13 cellular contexts compared by ENCODE assay signal in genomic region chr17:27533874-27534815, GRCh38.
DNase-seq lines count a peak whose midpoint lies in the region; ATAC-seq and TF ChIP-seq lines count a peak whose summit lies in the region.
"Had no signal": no experiment of that assay in that cellular context is flagged by ENCODE, and none has a peak within 500 bp of the region (broad histone marks: within the 10 kb centered on the region; RNA-seq: fewer than 3 reads in every experiment).

No MANE protein-coding gene starts in this region.

- TF ChIP-seq CTCF in BJ (IDR thresholded peaks at IDR 0.05; ENCODE audit: insufficient read depth, low read depth, low read length): no peak
- no peak for TF ChIP-seq CTCF in Panc1 (IDR thresholded peaks at IDR 0.05)
- TF ChIP-seq CTCF in epithelial cell of esophagus (IDR thresholded peaks at IDR 0.05; ENCODE audit: insufficient read depth, low read depth, low read length, missing control alignments): no peak

- intact Hi-C loops in Panc1 (cut with micrococcal nuclease; ENCODE audit: unreplicated experiment): no loop called here

- H3K9me3 ChIP-seq in Panc1 (ENCODE audit: control insufficient read depth, insufficient read depth, low read depth, low read length) (no peaks in the 10 kb centered on the region), neuronal stem cell (replicated peaks in 1 of 2; ENCODE audit: control insufficient read depth in 2 of 2, insufficient read depth in 1 of 2, low read depth in 1 of 2, low read length in 2 of 2) (no peaks in the 10 kb centered on the region)

- no peak overlapping the region for H4K8ac ChIP-seq in neuronal stem cell (ENCODE audit: low read depth, low read length)

- H3K9ac ChIP-seq in neuronal stem cell (ENCODE audit: low read depth, low read length, poor library complexity): no peak overlapping the region

- no peak overlapping the region for H2BK5ac ChIP-seq in neuronal stem cell (ENCODE audit: low read length)

- no peak overlapping the region for H3K14ac ChIP-seq in neuronal stem cell (ENCODE audit: low read length)

- H3K4me3 ChIP-seq in BJ (ENCODE audit: low read depth, low read length): no peak overlapping the region
- no peak overlapping the region for H3K4me3 ChIP-seq in Panc1 (ENCODE audit: low read depth in 2 of 2, low read length in 2 of 2)
- H3K4me3 ChIP-seq in epithelial cell of esophagus (ENCODE audit: low read length): no peak overlapping the region
- no peak overlapping the region for H3K4me3 ChIP-seq in neuronal stem cell (ENCODE audit: low read length in 2 of 2)

- H3K27ac ChIP-seq in Panc1 (ENCODE audit: low read length) (0 out of 2 replicates have a peak overlapping the region, but pooled peaks have one; percentile 29), neuronal stem cell (replicated peaks; ENCODE audit: low read length) (no peak overlapping the region)

- H3K36me3 ChIP-seq in BJ (ENCODE audit: control insufficient read depth, insufficient read depth, low read length) (no peaks in the 10 kb centered on the region), Panc1 (ENCODE audit: control insufficient read depth, insufficient read depth, low read length) (no peaks in the 10 kb centered on the region), neuronal stem cell (replicated peaks in 1 of 2; ENCODE audit: control insufficient read depth in 2 of 2, insufficient read depth in 2 of 2, low read length in 2 of 2) (no peaks in the 10 kb centered on the region)

- POLR2A ChIA-PET in BJ (lab: Charles Lee): no interaction called here
- POLR2A ChIA-PET in Panc1 (lab: Charles Lee): interaction anchor here (0.7 kb wide), 1 partner anchor 19 kb away, joined by 4 read pairs; no protein-coding TSS in a partner anchor
- POLR2A ChIA-PET in HEK293T (lab: Yijun Ruan, JAX): interaction anchor here (1.9 kb wide), 1 partner anchor 78 kb away, joined by 6 read pairs; the partner anchor contains the start of gene KSR1

- peak overlapping the region; percentile 22 for H3K18ac ChIP-seq in neuronal stem cell (ENCODE audit: low read length)

- CTCF ChIA-PET in BJ (lab: Yijun Ruan, JAX): interaction anchor here (1.7 to 4.0 kb wide), 3 partner anchors 34 to 67 kb away, joined by 4 to 13 read pairs (median 8); no protein-coding TSS in a partner anchor
- CTCF ChIA-PET in Panc1 (lab: Charles Lee): interaction anchor here (0.6 to 0.7 kb wide), 2 partner anchors 75 to 181 kb away, joined by 5 to 7 read pairs; no protein-coding TSS in a partner anchor
- CTCF ChIA-PET in HEK293T (lab: Yijun Ruan, JAX): no interaction called here

- H3K4ac ChIP-seq in neuronal stem cell (ENCODE audit: low read length): no peak overlapping the region

- H2AFZ ChIP-seq in neuronal stem cell (ENCODE audit: low read length): no peak overlapping the region

- no peak overlapping the region for H3K4me2 ChIP-seq in neuronal stem cell (ENCODE audit: insufficient read depth, low read length, poor library complexity, severe bottlenecking)

- H2BK120ac ChIP-seq in neuronal stem cell (ENCODE audit: low read depth, low read length): no peak overlapping the region

- WGBS in neuronal stem cell (ENCODE audit: extremely low coverage in 2 of 2, insufficient read length in 2 of 2, insufficient replicate concordance in 1 of 2), 2 donors: no CpG with 5 or more reads among the region's 14 CpGs

- DNase-seq in BJ (ENCODE audit: low read depth): peak; percentile 78
- no peak for DNase-seq in Panc1 (ENCODE audit: low read depth, low spot score)
- peak; percentile 67 for DNase-seq in epithelial cell of esophagus (ENCODE audit: low read depth)
- no peak for DNase-seq in neuronal stem cell (ENCODE audit: low spot score)
- no peak for DNase-seq in HEK293T (ENCODE audit: extremely low spot score)
- DNase-seq in G401 (ENCODE audit: low spot score): no peak
- DNase-seq: caudate nucleus; DMS 273 treated with DMSO at 0.1 percent for 48 hours; retina; RPMI8226; stimulated activated naive B cell treated with anti-CD40 and anti-IgM and Interleukin-4, amounts not matched to agents 10 μg/mL and 1 μg/mL and 100 μg/mL, for 72 hours had no signal

- peaks cover 16% of the 10 kb centered on the region for H3K4me1 ChIP-seq in Panc1 (ENCODE audit: control insufficient read depth, insufficient read depth, low read length)
- peaks cover 9 to 11% of the 10 kb centered on the region in 2 donors for H3K4me1 ChIP-seq in neuronal stem cell (ENCODE audit: control insufficient read depth in 2 of 2, insufficient read depth in 1 of 2, low read depth in 1 of 2, low read length in 2 of 2)

- no peak overlapping the region for H3K23ac ChIP-seq in neuronal stem cell (ENCODE audit: low read depth, low read length, poor library complexity)

- ATAC-seq in Panc1 (peak; percentile 81), HG03139 (IDR thresholded peaks at IDR 0.05; ENCODE audit: unreplicated experiment) (no peak), HG03442 (IDR thresholded peaks at IDR 0.05; ENCODE audit: unreplicated experiment) (no peak)
- ATAC-seq: stimulated activated naive B cell treated with anti-CD40 and anti-IgM and Interleukin-4, amounts not matched to agents 10 μg/mL and 1 μg/mL and 100 μg/mL, for 72 hours had no signal

- peaks cover 3% of the 10 kb centered on the region for H3K79me1 ChIP-seq in neuronal stem cell (ENCODE audit: low read depth, low read length)

- BruUV-seq in Panc1 (replicated peaks; lab: Mats Ljungman, UMichigan): no TSS peak

- no peak overlapping the region for H2BK15ac ChIP-seq in neuronal stem cell (ENCODE audit: low read length)

- no peak overlapping the region for H2BK12ac ChIP-seq in neuronal stem cell (ENCODE audit: low read length)

- in situ Hi-C loops in Panc1 (cut with HindIII; ENCODE audit: low pct_unique_long_range_greater_than_20kb, low sequenced_read_pairs) (no loop called here), G401 (cut with HindIII; ENCODE audit: low sequenced_read_pairs) (no loop called here)

- H2AK5ac ChIP-seq in neuronal stem cell (ENCODE audit: low read depth, low read length): no peak overlapping the region

- no peaks in the 10 kb centered on the region for H3K27me3 ChIP-seq in BJ (ENCODE audit: control insufficient read depth, insufficient read depth, low read length)
- no peaks in the 10 kb centered on the region for H3K27me3 ChIP-seq in Panc1 (ENCODE audit: control insufficient read depth, insufficient read depth, low read length)
- H3K27me3 ChIP-seq in neuronal stem cell (ENCODE audit: control insufficient read depth in 3 of 3, insufficient read depth in 3 of 3, low read depth in 1 of 3, low read length in 3 of 3): no peaks in the 10 kb centered on the region

- no peak overlapping the region for H4K91ac ChIP-seq in neuronal stem cell (ENCODE audit: low read depth, low read length, poor library complexity)

TF ChIP-seq in HEK293T, 16 proteins besides CTCF, POLR2A, EP300 and RAD21:
- TF ChIP-seq BHLHE40 (IDR thresholded peaks at IDR 0.05; ENCODE audit: borderline replicate concordance) (no peak), SUZ12 (IDR thresholded peaks at IDR 0.05) (no peak), FOXM1 (IDR thresholded peaks at IDR 0.05; ENCODE audit: borderline replicate concordance) (no peak)

Comparison
In these comparisons a context has a peak if more than half of its experiments do, and no peak if none do; other contexts are left out.
1. DNase-seq: peak in BJ (single experiment) and epithelial cell of esophagus (single experiment); none in Panc1 (single experiment), neuronal stem cell (single experiment), HEK293T (single experiment) and G401 (single experiment).